Comparison of ENCODE assay signal across 25 cellular contexts in genomic region chr5:106135473-106135872, GRCh38.
"Had no signal": no experiment of that assay in that cellular context is flagged by ENCODE, and none has a peak within 500 bp of the region (broad histone marks: within the 10 kb centered on the region; RNA-seq: fewer than 3 reads in every experiment).

No MANE protein-coding gene starts in this region.

- ATAC-seq: activated CD8-positive, alpha-beta T cell treated with anti-CD3 and anti-CD28 coated beads for 36 hours; activated naive CD4-positive, alpha-beta T cell treated with anti-CD3 and anti-CD28 coated beads, Interleukin-2, amount 50 U/mL, for 72 hours; activated T-cell treated with anti-CD3 and anti-CD28 coated beads, Interleukin-2, amount 50 U/mL, for 4 hours; body of pancreas; PC-3; Right ventricle myocardium inferior had no signal

- H3K27ac Mint-ChIP-seq: activated CD4-positive, alpha-beta T cell treated with anti-CD3 and anti-CD28 coated beads, Interleukin-2, amount 10 ng/mL, durations not matched to agents 24 days and 14 days; activated CD8-positive, alpha-beta T cell treated with anti-CD3 and anti-CD28 coated beads for 36 hours; activated naive CD4-positive, alpha-beta T cell treated with anti-CD3 and anti-CD28 coated beads for 36 hours; activated naive CD4-positive, alpha-beta T cell treated with anti-CD3 and anti-CD28 coated beads, Interleukin-2, amount 50 U/mL, for 72 hours; activated T-helper 1 cell treated with anti-CD3 and anti-CD28 coated beads, Interleukin-12 subunit alpha, Interleukin-12 subunit beta, Interleukin-2, Interleukin-4 antibody, amounts not matched to agents 30 ng/mL and 10 ng/mL and 1 ng/mL, durations not matched to agents 14 hours and 24 hours and 36 hours had no signal

- H3K4me1 Mint-ChIP-seq: activated CD4-positive, alpha-beta T cell treated with anti-CD3 and anti-CD28 coated beads, Interleukin-2, amount 10 ng/mL, durations not matched to agents 24 days and 14 days had no signal

- H3K4me3 Mint-ChIP-seq: activated CD4-positive, alpha-beta T cell treated with anti-CD3 and anti-CD28 coated beads, Interleukin-2, amount 10 ng/mL, durations not matched to agents 24 days and 14 days; activated CD8-positive, alpha-beta T cell treated with anti-CD3 and anti-CD28 coated beads for 36 hours; activated naive CD4-positive, alpha-beta T cell treated with anti-CD3 and anti-CD28 coated beads for 36 hours; activated T-cell treated with anti-CD3 and anti-CD28 coated beads, Interleukin-2, amount 50 U/mL, for 4 hours; activated T-helper 1 cell treated with anti-CD3 and anti-CD28 coated beads, Interleukin-12 subunit alpha, Interleukin-12 subunit beta, Interleukin-2, Interleukin-4 antibody, amounts not matched to agents 30 ng/mL and 10 ng/mL and 1 ng/mL, durations not matched to agents 14 hours and 24 hours and 36 hours had no signal

- H3K27ac ChIP-seq: adrenal gland, body of pancreas, breast epithelium, Peyer's patch, RWPE1 had no signal

- H3K27me3 Mint-ChIP-seq: activated CD4-positive, alpha-beta T cell treated with anti-CD3 and anti-CD28 coated beads, Interleukin-2, amount 10 ng/mL, durations not matched to agents 24 days and 14 days; activated CD8-positive, alpha-beta T cell treated with anti-CD3 and anti-CD28 coated beads for 36 hours had no signal

- H3K36me3 ChIP-seq: adrenal gland, breast epithelium, MG63, Peyer's patch had no signal

- H3K4me1 ChIP-seq: adrenal gland, body of pancreas, breast epithelium, Peyer's patch had no signal

- H3K27me3 ChIP-seq: adrenal gland, body of pancreas, breast epithelium, MG63, Peyer's patch had no signal

- H3K36me3 Mint-ChIP-seq: activated naive CD4-positive, alpha-beta T cell treated with anti-CD3 and anti-CD28 coated beads, Interleukin-2, amount 50 U/mL, for 72 hours had no signal

- DNase-seq: activated CD4-positive, alpha-beta T cell treated with anti-CD3 and anti-CD28 coated beads, Interleukin-2, amount 10 ng/mL, durations not matched to agents 24 days and 14 days; activated CD4-positive, alpha-beta T cell treated with anti-CD3 and anti-CD28 coated beads, Interleukin-2, amount 50 U/mL, for 4 hours; activated CD8-positive, alpha-beta T cell treated with anti-CD3 and anti-CD28 coated beads for 36 hours; activated gamma-delta T cell treated with Interleukin-2 at 50 U/mL for 16 hours; activated naive CD4-positive, alpha-beta T cell treated with anti-CD3 and anti-CD28 coated beads for 36 hours; activated T-cell treated with anti-CD3 and anti-CD28 coated beads, Interleukin-2, amount 50 U/mL, for 4 hours; adrenal gland; body of pancreas; Kasumi-1; MG63; MV-4-11; NCI-H1092; NCI-H1436 treated with DMSO at 0.1 percent for 48 hours; NCI-H1694 treated with DMSO at 0.1 percent for 48 hours; NCI-H2029; NCI-H345; NCI-H524 treated with DMSO at 0.1 percent for 48 hours; NK-92 treated with Interleukin-12 subunit alpha and Interleukin-12 subunit beta, amount 100 ng/mL, for 24 hours; PC-3; Peyer's patch had no signal

- H3K4me3 ChIP-seq: adrenal gland, body of pancreas, breast epithelium, MG63, Peyer's patch had no signal

- H3K9me3 ChIP-seq: adrenal gland, body of pancreas, breast epithelium, MG63, Peyer's patch had no signal

- H3K9me3 Mint-ChIP-seq: activated T-helper 1 cell treated with anti-CD3 and anti-CD28 coated beads, Interleukin-12 subunit alpha, Interleukin-12 subunit beta, Interleukin-2, Interleukin-4 antibody, amounts not matched to agents 30 ng/mL and 10 ng/mL and 1 ng/mL, durations not matched to agents 14 hours and 24 hours and 36 hours had no signal
